1 cellular context compared by ENCODE assay signal in the genomic region with DNA sequence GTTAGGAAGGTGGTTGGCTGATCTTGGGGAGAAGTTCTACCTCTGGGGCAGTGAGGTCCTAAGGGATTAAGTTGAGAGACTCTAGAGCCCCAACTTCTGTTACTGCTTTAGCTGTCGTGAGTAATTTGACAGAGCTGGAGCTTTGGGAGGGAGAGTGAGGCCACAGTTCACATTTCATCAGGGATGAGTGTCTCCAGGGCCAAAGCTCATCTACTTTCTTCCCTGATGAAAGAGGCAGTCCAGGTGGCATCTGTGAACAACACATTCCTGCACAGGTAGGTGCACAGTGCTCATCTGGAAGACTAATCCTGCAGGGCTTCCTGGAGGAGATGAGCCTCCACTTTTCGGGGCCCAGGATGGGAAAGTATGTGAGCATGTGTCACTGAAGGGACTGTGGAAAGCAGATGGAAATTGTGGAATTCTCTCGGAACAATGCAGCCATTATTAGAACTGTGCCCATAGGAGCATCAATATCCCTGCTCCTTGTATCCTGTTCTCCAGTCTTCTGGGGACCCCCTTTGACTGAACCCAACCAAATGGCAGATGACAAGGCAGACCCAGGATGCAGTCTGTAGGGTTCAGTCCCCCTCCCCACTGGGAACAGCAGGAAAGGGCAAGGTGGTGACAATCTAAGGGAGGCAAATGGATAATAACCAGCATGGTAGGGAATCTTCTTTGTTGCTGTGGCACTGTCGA.
TF ChIP-seq lines count a peak whose summit lies in the region.

No MANE protein-coding gene starts in this region.

TF ChIP-seq in K562, 482 proteins besides CTCF, POLR2A, EP300 and RAD21:
- TF ChIP-seq L3MBTL2 (IDR thresholded peaks at IDR 0.05) (no peak), ZFP36 (IDR thresholded peaks at IDR 0.05; ENCODE audit: low read depth, low read length, partially characterized antibody) (peak; percentile 41)
